In the genomic region with DNA sequence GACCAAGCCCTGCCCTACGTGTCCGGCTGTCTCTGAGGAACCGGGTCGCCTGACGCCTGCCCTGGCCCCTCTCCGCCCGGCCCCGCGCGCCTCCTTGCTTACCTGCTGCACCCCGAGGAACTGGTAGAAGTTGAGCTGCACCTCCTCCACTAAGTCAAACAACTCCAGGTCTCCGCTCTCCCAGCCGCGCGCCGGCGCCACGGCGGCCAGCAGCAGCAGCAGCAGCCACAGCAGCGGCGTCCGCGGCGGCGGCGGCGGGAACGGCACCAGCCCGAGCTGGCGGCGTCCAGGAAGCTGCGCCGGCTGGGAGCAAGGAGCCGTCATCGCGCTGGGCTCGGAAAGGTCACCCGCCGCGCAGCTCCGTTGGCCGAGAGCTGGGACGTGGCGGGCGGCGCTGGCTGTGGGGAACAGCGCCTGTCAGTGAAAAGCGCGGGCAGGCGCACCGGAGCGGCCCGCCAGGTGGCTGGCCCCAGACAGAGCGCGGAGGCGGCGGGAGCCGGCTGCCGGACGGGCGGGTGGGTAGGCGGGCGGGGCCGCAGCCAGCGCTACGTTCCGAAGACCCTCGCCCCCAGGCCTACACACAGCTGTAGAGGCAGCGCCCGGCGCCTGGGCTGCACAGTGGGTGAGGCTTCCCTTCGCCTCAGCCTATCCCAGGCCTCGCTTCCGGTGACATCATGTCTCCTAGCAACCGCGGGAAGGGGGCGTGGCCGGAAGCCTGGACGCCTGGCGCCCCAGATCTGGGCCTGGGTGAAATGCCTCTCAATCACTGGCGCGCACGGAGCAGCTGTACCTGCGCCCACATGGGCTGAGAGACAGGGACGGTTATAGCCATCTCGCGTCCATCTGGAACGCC, we compare ENCODE assay signal across 1 cellular context.
TF ChIP-seq lines count a peak whose summit lies in the region.

Gene DNAJC1 (minus strand): TSS at position 620 of the 853 bp plus-strand sequence. CDS start 296 bp downstream, at position 324.

TF ChIP-seq in HEK293, 187 proteins besides CTCF, POLR2A, EP300 and RAD21 (continued from another document and continues in another):
- TF ChIP-seq, protein P1, sequence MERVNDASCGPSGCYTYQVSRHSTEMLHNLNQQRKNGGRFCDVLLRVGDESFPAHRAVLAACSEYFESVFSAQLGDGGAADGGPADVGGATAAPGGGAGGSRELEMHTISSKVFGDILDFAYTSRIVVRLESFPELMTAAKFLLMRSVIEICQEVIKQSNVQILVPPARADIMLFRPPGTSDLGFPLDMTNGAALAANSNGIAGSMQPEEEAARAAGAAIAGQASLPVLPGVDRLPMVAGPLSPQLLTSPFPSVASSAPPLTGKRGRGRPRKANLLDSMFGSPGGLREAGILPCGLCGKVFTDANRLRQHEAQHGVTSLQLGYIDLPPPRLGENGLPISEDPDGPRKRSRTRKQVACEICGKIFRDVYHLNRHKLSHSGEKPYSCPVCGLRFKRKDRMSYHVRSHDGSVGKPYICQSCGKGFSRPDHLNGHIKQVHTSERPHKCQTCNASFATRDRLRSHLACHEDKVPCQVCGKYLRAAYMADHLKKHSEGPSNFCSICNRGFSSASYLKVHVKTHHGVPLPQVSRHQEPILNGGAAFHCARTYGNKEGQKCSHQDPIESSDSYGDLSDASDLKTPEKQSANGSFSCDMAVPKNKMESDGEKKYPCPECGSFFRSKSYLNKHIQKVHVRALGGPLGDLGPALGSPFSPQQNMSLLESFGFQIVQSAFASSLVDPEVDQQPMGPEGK (tag by site-specific recombination; IDR thresholded peaks at IDR 0.05) = peak; percentile 83
- TF ChIP-seq ZNF2 (tag by site-specific recombination; IDR thresholded peaks at IDR 0.05) (no peak), ZNF501 (tag by site-specific recombination; IDR thresholded peaks at IDR 0.05) (no peak), ZNF548 (tag by site-specific recombination; IDR thresholded peaks at IDR 0.05) (no peak), ZNF423 (tag by site-specific recombination; IDR thresholded peaks at IDR 0.05) (no peak), ZNF544 (tag by site-specific recombination; IDR thresholded peaks at IDR 0.05) (no peak), ZSCAN30 (tag by site-specific recombination; IDR thresholded peaks at IDR 0.05) (peak; percentile 90), HOXC10 (CRISPR knock-in tag; IDR thresholded peaks at IDR 0.05) (no peak), KLF17 (tag by site-specific recombination; IDR thresholded peaks at IDR 0.05) (0 out of 2 replicates have a peak, but pooled peaks have one; percentile 22), BCL11A (tag by site-specific recombination; IDR thresholded peaks at IDR 0.05; ENCODE audit: low read depth) (no peak), BCL11B (tag by site-specific recombination; IDR thresholded peaks at IDR 0.05; ENCODE audit: low read depth) (no peak), ZNF701 (tag by site-specific recombination; IDR thresholded peaks at IDR 0.05) (no peak), SCRT1 (tag by site-specific recombination; IDR thresholded peaks at IDR 0.05; ENCODE audit: borderline replicate concordance) (no peak), ZNF571 (tag by site-specific recombination; IDR thresholded peaks at IDR 0.05) (no peak), TCF7L2 (IDR thresholded peaks at IDR 0.05; ENCODE audit: borderline replicate concordance, low read depth, low read length) (no peak), ZBTB7A (tag by site-specific recombination; IDR thresholded peaks at IDR 0.05; ENCODE audit: low read depth) (no peak), WT1 (tag by site-specific recombination; IDR thresholded peaks at IDR 0.05) (no peak), ZBTB48 (tag by site-specific recombination; IDR thresholded peaks at IDR 0.05) (no peak), KLF1 (tag by site-specific recombination; IDR thresholded peaks at IDR 0.05) (no peak), ZNF76 (tag by site-specific recombination; IDR thresholded peaks at IDR 0.05; ENCODE audit: borderline replicate concordance, low read depth) (peak; percentile 44; the same call in 1 of the 2 replicates), ZNF221 (tag by site-specific recombination; IDR thresholded peaks at IDR 0.05; ENCODE audit: borderline replicate concordance) (no peak), ZNF514 (tag by site-specific recombination; IDR thresholded peaks at IDR 0.05) (no peak), GLIS2 (tag by site-specific recombination; IDR thresholded peaks at IDR 0.05) (peak; percentile 41; the same call in 1 of the 2 replicates), ZBTB17 (tag by site-specific recombination; IDR thresholded peaks at IDR 0.05) (peak; percentile 90), ZNF549 (tag by site-specific recombination; IDR thresholded peaks at IDR 0.05) (peak; percentile 99), ZNF37A (tag by site-specific recombination; IDR thresholded peaks at IDR 0.05) (0 out of 2 replicates have a peak, but pooled peaks have one; percentile 21), ZBTB8A (tag by site-specific recombination; IDR thresholded peaks at IDR 0.05) (peak; percentile 98), GLI2 (tag by site-specific recombination; IDR thresholded peaks at IDR 0.05; ENCODE audit: borderline replicate concordance, low read depth) (no peak), ZNF394 (tag by site-specific recombination; IDR thresholded peaks at IDR 0.05; ENCODE audit: borderline replicate concordance) (peak; percentile 77; the same call in 1 of the 2 replicates), ZNF791 (tag by site-specific recombination; IDR thresholded peaks at IDR 0.05) (no peak), ZNF530 (tag by site-specific recombination; IDR thresholded peaks at IDR 0.05; ENCODE audit: low read depth) (no peak), ZNF660 (tag by site-specific recombination; IDR thresholded peaks at IDR 0.05) (peak; percentile 83)
- TF ChIP-seq, protein P2, sequence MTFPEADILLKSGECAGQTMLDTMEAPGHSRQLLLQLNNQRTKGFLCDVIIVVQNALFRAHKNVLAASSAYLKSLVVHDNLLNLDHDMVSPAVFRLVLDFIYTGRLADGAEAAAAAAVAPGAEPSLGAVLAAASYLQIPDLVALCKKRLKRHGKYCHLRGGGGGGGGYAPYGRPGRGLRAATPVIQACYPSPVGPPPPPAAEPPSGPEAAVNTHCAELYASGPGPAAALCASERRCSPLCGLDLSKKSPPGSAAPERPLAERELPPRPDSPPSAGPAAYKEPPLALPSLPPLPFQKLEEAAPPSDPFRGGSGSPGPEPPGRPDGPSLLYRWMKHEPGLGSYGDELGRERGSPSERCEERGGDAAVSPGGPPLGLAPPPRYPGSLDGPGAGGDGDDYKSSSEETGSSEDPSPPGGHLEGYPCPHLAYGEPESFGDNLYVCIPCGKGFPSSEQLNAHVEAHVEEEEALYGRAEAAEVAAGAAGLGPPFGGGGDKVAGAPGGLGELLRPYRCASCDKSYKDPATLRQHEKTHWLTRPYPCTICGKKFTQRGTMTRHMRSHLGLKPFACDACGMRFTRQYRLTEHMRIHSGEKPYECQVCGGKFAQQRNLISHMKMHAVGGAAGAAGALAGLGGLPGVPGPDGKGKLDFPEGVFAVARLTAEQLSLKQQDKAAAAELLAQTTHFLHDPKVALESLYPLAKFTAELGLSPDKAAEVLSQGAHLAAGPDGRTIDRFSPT (tag by site-specific recombination; IDR thresholded peaks at IDR 0.05) = peak; percentile 93
- TF ChIP-seq, protein P3, sequence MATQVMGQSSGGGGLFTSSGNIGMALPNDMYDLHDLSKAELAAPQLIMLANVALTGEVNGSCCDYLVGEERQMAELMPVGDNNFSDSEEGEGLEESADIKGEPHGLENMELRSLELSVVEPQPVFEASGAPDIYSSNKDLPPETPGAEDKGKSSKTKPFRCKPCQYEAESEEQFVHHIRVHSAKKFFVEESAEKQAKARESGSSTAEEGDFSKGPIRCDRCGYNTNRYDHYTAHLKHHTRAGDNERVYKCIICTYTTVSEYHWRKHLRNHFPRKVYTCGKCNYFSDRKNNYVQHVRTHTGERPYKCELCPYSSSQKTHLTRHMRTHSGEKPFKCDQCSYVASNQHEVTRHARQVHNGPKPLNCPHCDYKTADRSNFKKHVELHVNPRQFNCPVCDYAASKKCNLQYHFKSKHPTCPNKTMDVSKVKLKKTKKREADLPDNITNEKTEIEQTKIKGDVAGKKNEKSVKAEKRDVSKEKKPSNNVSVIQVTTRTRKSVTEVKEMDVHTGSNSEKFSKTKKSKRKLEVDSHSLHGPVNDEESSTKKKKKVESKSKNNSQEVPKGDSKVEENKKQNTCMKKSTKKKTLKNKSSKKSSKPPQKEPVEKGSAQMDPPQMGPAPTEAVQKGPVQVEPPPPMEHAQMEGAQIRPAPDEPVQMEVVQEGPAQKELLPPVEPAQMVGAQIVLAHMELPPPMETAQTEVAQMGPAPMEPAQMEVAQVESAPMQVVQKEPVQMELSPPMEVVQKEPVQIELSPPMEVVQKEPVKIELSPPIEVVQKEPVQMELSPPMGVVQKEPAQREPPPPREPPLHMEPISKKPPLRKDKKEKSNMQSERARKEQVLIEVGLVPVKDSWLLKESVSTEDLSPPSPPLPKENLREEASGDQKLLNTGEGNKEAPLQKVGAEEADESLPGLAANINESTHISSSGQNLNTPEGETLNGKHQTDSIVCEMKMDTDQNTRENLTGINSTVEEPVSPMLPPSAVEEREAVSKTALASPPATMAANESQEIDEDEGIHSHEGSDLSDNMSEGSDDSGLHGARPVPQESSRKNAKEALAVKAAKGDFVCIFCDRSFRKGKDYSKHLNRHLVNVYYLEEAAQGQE (tag by site-specific recombination; IDR thresholded peaks at IDR 0.05) = no peak
- TF ChIP-seq, protein P4, sequence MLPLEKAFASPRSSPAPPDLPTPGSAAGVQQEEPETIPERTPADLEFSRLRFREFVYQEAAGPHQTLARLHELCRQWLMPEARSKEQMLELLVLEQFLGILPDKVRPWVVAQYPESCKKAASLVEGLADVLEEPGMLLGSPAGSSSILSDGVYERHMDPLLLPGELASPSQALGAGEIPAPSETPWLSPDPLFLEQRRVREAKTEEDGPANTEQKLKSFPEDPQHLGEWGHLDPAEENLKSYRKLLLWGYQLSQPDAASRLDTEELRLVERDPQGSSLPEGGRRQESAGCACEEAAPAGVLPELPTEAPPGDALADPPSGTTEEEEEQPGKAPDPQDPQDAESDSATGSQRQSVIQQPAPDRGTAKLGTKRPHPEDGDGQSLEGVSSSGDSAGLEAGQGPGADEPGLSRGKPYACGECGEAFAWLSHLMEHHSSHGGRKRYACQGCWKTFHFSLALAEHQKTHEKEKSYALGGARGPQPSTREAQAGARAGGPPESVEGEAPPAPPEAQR (tag by site-specific recombination; IDR thresholded peaks at IDR 0.05) = no peak
- TF ChIP-seq, protein P5, sequence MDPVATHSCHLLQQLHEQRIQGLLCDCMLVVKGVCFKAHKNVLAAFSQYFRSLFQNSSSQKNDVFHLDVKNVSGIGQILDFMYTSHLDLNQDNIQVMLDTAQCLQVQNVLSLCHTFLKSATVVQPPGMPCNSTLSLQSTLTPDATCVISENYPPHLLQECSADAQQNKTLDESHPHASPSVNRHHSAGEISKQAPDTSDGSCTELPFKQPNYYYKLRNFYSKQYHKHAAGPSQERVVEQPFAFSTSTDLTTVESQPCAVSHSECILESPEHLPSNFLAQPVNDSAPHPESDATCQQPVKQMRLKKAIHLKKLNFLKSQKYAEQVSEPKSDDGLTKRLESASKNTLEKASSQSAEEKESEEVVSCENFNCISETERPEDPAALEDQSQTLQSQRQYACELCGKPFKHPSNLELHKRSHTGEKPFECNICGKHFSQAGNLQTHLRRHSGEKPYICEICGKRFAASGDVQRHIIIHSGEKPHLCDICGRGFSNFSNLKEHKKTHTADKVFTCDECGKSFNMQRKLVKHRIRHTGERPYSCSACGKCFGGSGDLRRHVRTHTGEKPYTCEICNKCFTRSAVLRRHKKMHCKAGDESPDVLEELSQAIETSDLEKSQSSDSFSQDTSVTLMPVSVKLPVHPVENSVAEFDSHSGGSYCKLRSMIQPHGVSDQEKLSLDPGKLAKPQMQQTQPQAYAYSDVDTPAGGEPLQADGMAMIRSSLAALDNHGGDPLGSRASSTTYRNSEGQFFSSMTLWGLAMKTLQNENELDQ (tag by site-specific recombination; IDR thresholded peaks at IDR 0.05; ENCODE audit: low read depth) = no peak
- TF ChIP-seq, protein P6, sequence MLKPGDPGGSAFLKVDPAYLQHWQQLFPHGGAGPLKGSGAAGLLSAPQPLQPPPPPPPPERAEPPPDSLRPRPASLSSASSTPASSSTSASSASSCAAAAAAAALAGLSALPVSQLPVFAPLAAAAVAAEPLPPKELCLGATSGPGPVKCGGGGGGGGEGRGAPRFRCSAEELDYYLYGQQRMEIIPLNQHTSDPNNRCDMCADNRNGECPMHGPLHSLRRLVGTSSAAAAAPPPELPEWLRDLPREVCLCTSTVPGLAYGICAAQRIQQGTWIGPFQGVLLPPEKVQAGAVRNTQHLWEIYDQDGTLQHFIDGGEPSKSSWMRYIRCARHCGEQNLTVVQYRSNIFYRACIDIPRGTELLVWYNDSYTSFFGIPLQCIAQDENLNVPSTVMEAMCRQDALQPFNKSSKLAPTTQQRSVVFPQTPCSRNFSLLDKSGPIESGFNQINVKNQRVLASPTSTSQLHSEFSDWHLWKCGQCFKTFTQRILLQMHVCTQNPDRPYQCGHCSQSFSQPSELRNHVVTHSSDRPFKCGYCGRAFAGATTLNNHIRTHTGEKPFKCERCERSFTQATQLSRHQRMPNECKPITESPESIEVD (tag by site-specific recombination; IDR thresholded peaks at IDR 0.05) = no peak
- TF ChIP-seq, protein P7, sequence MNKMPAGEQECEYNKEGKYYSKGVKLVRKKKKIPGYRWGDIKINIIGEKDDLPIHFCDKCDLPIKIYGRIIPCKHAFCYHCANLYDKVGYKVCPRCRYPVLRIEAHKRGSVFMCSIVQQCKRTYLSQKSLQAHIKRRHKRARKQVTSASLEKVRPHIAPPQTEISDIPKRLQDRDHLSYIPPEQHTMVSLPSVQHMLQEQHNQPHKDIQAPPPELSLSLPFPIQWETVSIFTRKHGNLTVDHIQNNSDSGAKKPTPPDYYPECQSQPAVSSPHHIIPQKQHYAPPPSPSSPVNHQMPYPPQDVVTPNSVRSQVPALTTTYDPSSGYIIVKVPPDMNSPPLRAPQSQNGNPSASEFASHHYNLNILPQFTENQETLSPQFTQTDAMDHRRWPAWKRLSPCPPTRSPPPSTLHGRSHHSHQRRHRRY (tag by site-specific recombination; IDR thresholded peaks at IDR 0.05) = no peak
